In the genomic region with DNA sequence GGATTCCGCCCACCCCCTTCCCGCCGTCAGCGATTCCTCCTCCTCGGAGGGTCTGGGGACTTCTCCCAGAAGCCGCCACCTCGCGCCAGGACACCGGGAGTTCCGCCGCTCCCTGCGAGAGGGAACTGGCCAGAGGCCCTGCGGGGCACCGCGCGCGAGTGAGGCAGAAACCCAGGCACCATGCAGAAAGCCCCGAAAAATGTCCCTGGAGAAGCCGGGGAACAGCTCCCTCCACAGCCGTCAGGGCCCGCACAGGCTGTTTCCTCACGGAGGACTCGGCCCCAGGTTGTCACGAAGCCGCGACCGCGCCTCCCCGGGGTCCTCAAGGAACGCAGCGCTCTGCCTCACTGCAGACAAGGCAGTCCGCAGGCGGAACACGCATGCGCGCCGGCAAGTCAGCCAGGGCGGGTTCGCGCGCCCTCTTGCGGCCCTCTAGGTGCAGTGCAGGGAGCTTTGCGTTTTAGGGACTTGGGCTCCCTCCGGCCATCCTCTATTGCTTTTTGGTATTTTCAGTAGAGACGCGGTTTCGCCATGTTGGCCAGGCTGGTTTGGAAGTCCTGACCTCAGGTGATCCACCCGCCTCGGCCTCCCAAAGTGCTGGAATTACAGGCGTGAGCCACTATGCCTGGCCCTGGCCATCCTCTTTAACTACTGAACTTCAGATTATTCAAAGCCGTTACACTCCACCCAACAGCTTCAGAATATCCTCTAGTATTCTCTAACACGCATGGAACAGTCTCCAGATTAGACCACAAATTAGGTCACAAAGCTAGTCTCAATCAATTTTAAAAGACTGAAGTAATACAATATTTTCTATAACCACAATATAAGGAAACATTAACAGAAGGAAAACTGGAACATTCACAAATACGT, we compare ENCODE assay signal across 8 cellular contexts. TPM values are rescaled to one million over a fixed set of nuclear protein-coding genes. Genes with fewer than 3 reads are reported as not detected.
A peak's percentile ranks its signal among the peaks of the same experiment; 100 is the strongest.
DNase-seq lines count a peak whose midpoint lies in the region; ATAC-seq and TF ChIP-seq lines count a peak whose summit lies in the region.

No MANE protein-coding gene starts in this region.

- DNase-seq in AG08396 (ENCODE audit: low spot score), result peak; percentile 98
- peak; percentile 86 for DNase-seq in GM19238 (ENCODE audit: insufficient read length, low spot score)
- peak; percentile 51 for DNase-seq in NCI-H774 (lab: John Stamatoyannopoulos, UW)
- DNase-seq in activated CD4-positive, alpha-beta T cell treated with anti-CD3 and anti-CD28 coated beads, Interleukin-2, amount 50 U/mL, for 48 hours, result peak; percentile 91 to 92
- DNase-seq in right lobe of liver, result peak; percentile 93 to 95 (median 94)
- DNase-seq in stimulated activated CD4-positive, alpha-beta T cell treated with anti-CD3 and anti-CD28 coated beads, Interleukin-4, amount 100 ng/mL, for 1 hour, result peak; percentile 91

- H3K4me3 ChIP-seq in duodenal mucosa (ENCODE audit: low read depth in 1 of 2, low read length in 2 of 2) (peak overlapping the region; percentile 53 to 68), right lobe of liver (peak overlapping the region; percentile 50 to 60 (median 58))

- peak overlapping the region; percentile 31 to 49 for H3K9ac ChIP-seq in duodenal mucosa (ENCODE audit: low read depth in 1 of 2, low read length in 2 of 2)

- peaks cover 9 to 12% of the 10 kb centered on the region in 2 donors for H3K27me3 ChIP-seq in duodenal mucosa (ENCODE audit: control insufficient read depth in 1 of 2, insufficient read depth in 2 of 2, low read length in 2 of 2)
- H3K27me3 ChIP-seq in right lobe of liver, result no peaks in the 10 kb centered on the region

- H3K27ac ChIP-seq in duodenal mucosa (ENCODE audit: low read depth, low read length) (no peak overlapping the region), right lobe of liver (peak overlapping the region in 2 of 3 donors; percentile 24 to 32)

- ATAC-seq in HG03558 (IDR thresholded peaks at IDR 0.05; ENCODE audit: extremely low read depth, unreplicated experiment) (peak; percentile 51), right lobe of liver (peak; percentile 97 to 98 (median 98))

- H3K9me3 ChIP-seq in duodenal mucosa (ENCODE audit: control insufficient read depth in 1 of 2, low read length in 2 of 2) (no peaks in the 10 kb centered on the region), right lobe of liver (no peaks in the 10 kb centered on the region)

- H3K4me1 ChIP-seq in duodenal mucosa (ENCODE audit: control insufficient read depth in 1 of 2, insufficient read depth in 2 of 2, low read length in 2 of 2), result peaks cover 3 to 4% of the 10 kb centered on the region in 2 donors
- peaks cover 0 to 18% (median 0%) of the 10 kb centered on the region in 4 donors for H3K4me1 ChIP-seq in right lobe of liver

- 34% methylated on average over 8 of the region's 53 CpGs for WGBS in right lobe of liver (ENCODE audit: insufficient coverage, low coverage, low lambda C conversion rate, missing lambda C conversion rate)

- H3K36me3 ChIP-seq in duodenal mucosa (ENCODE audit: control insufficient read depth in 1 of 2, insufficient read depth in 2 of 2, low read length in 2 of 2), result no peaks in the 10 kb centered on the region
- H3K36me3 ChIP-seq in right lobe of liver, result no peaks in the 10 kb centered on the region

- intact Hi-C loops in right lobe of liver (cut with DNase I), result no loop called here

- peak; percentile 46 for TF ChIP-seq POLR2A in right lobe of liver (IDR thresholded peaks at IDR 0.05)

- peak; percentile 96 to 100 (median 100) for TF ChIP-seq CTCF in right lobe of liver (IDR thresholded peaks at IDR 0.05)

RNA-seq across cellular contexts. Expression of gene ZNF287, which starts 20.3 kb away (rescaled TPM):
- under 1 TPM; 0.19 to 0.55 (median 0.42) TPM for total RNA-seq in right lobe of liver
